ENCODE assay signal across 1 cellular context in the genomic region with DNA sequence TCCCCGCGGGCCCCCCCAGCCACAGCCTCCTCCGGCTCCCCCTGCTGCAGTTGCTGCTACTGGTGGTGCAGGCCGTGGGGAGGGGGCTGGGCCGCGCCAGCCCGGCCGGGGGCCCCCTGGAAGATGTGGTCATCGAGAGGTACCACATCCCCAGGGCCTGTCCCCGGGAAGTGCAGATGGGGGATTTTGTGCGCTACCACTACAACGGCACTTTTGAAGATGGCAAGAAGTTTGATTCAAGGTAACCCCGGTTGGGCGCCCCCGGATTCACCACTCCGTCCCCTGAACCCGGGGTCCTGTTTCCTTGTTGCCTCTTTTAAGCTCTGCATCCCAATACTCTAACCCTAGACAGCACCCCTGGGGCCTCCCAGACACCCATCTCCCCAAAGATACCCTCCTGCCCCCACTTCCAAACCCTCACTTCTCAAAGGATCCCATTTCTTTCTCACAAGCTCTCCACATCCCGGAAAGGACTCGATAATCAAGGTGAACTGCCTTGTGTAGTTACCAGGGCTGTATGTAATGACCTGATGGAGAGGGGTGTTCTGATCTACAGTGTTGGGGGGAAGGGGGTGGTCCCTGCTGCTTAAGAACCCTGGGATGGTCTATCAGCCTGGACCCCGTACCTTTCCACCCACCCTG.
TF ChIP-seq lines count a peak whose summit lies in the region.

No MANE protein-coding gene starts in this region.

TF ChIP-seq in H1, 55 proteins besides CTCF, POLR2A, EP300 and RAD21:
- TF ChIP-seq, protein P1, sequence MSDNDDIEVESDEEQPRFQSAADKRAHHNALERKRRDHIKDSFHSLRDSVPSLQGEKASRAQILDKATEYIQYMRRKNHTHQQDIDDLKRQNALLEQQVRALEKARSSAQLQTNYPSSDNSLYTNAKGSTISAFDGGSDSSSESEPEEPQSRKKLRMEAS (IDR thresholded peaks at IDR 0.05), result no peak
- TF ChIP-seq MAFK (IDR thresholded peaks at IDR 0.05; ENCODE audit: low read depth, low read length) (no peak), ZNF274 (IDR thresholded peaks at IDR 0.05; ENCODE audit: borderline replicate concordance, extremely low read depth, low read length) (no peak), SIX5 (IDR thresholded peaks at IDR 0.05; ENCODE audit: low read depth, low read length) (no peak), SIN3A (conservative IDR thresholded peaks at IDR 0.05 in 1 of 2, IDR thresholded peaks at IDR 0.05 in 1 of 2; ENCODE audit: low read depth in 1 of 2, low read length in 2 of 2) (0 out of 4 replicates have a peak, but pooled peaks of 1 of the 2 experiments have one; percentile 21), YY1 (IDR thresholded peaks at IDR 0.05; ENCODE audit: low read depth, low read length) (no peak), GTF2F1 (IDR thresholded peaks at IDR 0.05; ENCODE audit: borderline replicate concordance, low read depth, low read length) (no peak), SRF (IDR thresholded peaks at IDR 0.05; ENCODE audit: low read depth, low read length) (no peak), PHF8 (conservative IDR thresholded peaks at IDR 0.05; ENCODE audit: low read depth, low read length) (0 out of 2 replicates have a peak, but pooled peaks have one; percentile 28), TEAD4 (IDR thresholded peaks at IDR 0.05; ENCODE audit: low read depth, low read length) (no peak), CHD1 (IDR thresholded peaks at IDR 0.05; ENCODE audit: low read depth, low read length) (no peak), RBBP5 (IDR thresholded peaks at IDR 0.05; ENCODE audit: borderline replicate concordance, low read depth, low read length) (0 out of 2 replicates have a peak, but pooled peaks have one; percentile 62), SAP30 (IDR thresholded peaks at IDR 0.05; ENCODE audit: insufficient read depth, insufficient replicate concordance, low read length) (peak; percentile 14), SP1 (IDR thresholded peaks at IDR 0.05; ENCODE audit: low read depth, low read length) (no peak), SIRT6 (IDR thresholded peaks at IDR 0.05; ENCODE audit: low read length) (no peak), TBP (IDR thresholded peaks at IDR 0.05; ENCODE audit: low read depth, low read length) (no peak), SP2 (IDR thresholded peaks at IDR 0.05; ENCODE audit: low read length) (no peak), ASH2L (IDR thresholded peaks at IDR 0.05; ENCODE audit: low read length) (peak; percentile 13), TCF12 (IDR thresholded peaks at IDR 0.05; ENCODE audit: low read depth, low read length) (no peak), JUND (IDR thresholded peaks at IDR 0.05; ENCODE audit: low read length) (0 out of 2 replicates have a peak, but pooled peaks have one; percentile 9), KDM5A (IDR thresholded peaks at IDR 0.05; ENCODE audit: low read length) (no peak), CREB1 (IDR thresholded peaks at IDR 0.05) (no peak)
- TF ChIP-seq, protein P2, sequence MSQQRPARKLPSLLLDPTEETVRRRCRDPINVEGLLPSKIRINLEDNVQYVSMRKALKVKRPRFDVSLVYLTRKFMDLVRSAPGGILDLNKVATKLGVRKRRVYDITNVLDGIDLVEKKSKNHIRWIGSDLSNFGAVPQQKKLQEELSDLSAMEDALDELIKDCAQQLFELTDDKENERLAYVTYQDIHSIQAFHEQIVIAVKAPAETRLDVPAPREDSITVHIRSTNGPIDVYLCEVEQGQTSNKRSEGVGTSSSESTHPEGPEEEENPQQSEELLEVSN (IDR thresholded peaks at IDR 0.05), result no peak
- TF ChIP-seq, protein P3, sequence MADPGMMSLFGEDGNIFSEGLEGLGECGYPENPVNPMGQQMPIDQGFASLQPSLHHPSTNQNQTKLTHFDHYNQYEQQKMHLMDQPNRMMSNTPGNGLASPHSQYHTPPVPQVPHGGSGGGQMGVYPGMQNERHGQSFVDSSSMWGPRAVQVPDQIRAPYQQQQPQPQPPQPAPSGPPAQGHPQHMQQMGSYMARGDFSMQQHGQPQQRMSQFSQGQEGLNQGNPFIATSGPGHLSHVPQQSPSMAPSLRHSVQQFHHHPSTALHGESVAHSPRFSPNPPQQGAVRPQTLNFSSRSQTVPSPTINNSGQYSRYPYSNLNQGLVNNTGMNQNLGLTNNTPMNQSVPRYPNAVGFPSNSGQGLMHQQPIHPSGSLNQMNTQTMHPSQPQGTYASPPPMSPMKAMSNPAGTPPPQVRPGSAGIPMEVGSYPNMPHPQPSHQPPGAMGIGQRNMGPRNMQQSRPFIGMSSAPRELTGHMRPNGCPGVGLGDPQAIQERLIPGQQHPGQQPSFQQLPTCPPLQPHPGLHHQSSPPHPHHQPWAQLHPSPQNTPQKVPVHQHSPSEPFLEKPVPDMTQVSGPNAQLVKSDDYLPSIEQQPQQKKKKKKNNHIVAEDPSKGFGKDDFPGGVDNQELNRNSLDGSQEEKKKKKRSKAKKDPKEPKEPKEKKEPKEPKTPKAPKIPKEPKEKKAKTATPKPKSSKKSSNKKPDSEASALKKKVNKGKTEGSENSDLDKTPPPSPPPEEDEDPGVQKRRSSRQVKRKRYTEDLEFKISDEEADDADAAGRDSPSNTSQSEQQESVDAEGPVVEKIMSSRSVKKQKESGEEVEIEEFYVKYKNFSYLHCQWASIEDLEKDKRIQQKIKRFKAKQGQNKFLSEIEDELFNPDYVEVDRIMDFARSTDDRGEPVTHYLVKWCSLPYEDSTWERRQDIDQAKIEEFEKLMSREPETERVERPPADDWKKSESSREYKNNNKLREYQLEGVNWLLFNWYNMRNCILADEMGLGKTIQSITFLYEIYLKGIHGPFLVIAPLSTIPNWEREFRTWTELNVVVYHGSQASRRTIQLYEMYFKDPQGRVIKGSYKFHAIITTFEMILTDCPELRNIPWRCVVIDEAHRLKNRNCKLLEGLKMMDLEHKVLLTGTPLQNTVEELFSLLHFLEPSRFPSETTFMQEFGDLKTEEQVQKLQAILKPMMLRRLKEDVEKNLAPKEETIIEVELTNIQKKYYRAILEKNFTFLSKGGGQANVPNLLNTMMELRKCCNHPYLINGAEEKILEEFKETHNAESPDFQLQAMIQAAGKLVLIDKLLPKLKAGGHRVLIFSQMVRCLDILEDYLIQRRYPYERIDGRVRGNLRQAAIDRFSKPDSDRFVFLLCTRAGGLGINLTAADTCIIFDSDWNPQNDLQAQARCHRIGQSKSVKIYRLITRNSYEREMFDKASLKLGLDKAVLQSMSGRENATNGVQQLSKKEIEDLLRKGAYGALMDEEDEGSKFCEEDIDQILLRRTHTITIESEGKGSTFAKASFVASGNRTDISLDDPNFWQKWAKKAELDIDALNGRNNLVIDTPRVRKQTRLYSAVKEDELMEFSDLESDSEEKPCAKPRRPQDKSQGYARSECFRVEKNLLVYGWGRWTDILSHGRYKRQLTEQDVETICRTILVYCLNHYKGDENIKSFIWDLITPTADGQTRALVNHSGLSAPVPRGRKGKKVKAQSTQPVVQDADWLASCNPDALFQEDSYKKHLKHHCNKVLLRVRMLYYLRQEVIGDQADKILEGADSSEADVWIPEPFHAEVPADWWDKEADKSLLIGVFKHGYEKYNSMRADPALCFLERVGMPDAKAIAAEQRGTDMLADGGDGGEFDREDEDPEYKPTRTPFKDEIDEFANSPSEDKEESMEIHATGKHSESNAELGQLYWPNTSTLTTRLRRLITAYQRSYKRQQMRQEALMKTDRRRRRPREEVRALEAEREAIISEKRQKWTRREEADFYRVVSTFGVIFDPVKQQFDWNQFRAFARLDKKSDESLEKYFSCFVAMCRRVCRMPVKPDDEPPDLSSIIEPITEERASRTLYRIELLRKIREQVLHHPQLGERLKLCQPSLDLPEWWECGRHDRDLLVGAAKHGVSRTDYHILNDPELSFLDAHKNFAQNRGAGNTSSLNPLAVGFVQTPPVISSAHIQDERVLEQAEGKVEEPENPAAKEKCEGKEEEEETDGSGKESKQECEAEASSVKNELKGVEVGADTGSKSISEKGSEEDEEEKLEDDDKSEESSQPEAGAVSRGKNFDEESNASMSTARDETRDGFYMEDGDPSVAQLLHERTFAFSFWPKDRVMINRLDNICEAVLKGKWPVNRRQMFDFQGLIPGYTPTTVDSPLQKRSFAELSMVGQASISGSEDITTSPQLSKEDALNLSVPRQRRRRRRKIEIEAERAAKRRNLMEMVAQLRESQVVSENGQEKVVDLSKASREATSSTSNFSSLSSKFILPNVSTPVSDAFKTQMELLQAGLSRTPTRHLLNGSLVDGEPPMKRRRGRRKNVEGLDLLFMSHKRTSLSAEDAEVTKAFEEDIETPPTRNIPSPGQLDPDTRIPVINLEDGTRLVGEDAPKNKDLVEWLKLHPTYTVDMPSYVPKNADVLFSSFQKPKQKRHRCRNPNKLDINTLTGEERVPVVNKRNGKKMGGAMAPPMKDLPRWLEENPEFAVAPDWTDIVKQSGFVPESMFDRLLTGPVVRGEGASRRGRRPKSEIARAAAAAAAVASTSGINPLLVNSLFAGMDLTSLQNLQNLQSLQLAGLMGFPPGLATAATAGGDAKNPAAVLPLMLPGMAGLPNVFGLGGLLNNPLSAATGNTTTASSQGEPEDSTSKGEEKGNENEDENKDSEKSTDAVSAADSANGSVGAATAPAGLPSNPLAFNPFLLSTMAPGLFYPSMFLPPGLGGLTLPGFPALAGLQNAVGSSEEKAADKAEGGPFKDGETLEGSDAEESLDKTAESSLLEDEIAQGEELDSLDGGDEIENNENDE (IDR thresholded peaks at IDR 0.05; ENCODE audit: insufficient replicate concordance, low read length), result no peak
